Comparison of ENCODE assay signal across 24 cellular contexts in genomic region chrX:85213792-85214530, GRCh38. TPM values are rescaled to one million over a fixed set of nuclear protein-coding genes. Genes with fewer than 3 reads are reported as not detected.
DNase-seq lines count a peak whose midpoint lies in the region; ATAC-seq, FAIRE-seq and TF ChIP-seq lines count a peak whose summit lies in the region.
"Had no signal": no experiment of that assay in that cellular context is flagged by ENCODE, and none has a peak within 500 bp of the region (broad histone marks: within the 10 kb centered on the region; RNA-seq: fewer than 3 reads in every experiment).

No MANE protein-coding gene starts in this region.

- RAD21 ChIA-PET in GM12878 (lab: Charles Lee; ENCODE audit: unreplicated experiment), result no interaction called here

- POLR2A ChIA-PET in GM12878 (lab: Charles Lee), result interaction anchor here (0.7 kb wide), 1 partner anchor 210 kb away, joined by 4 read pairs; no protein-coding TSS in a partner anchor

- H3K4me3 ChIP-seq in GM12878, result no peak overlapping the region
- H3K4me3 ChIP-seq in small intestine (ENCODE audit: low read depth in 1 of 2, low read length in 2 of 2), result no peak overlapping the region
- no peak overlapping the region for H3K4me3 ChIP-seq in effector memory CD4-positive, alpha-beta T cell (ENCODE audit: insufficient read depth, low read depth, low read length, poor library complexity, severe bottlenecking)
- H3K4me3 ChIP-seq: A549; BLaER1 treated with 17β-estradiol and CSF1 and Interleukin-3, amounts not matched to agents 10 nM and 100 nM had no signal

- ATAC-seq in GM21717 (IDR thresholded peaks at IDR 0.05; ENCODE audit: unreplicated experiment), result peak; percentile 76
- peak; percentile 74 for ATAC-seq in GM12878
- ATAC-seq: A549; CD8-positive, alpha-beta T cell had no signal

- DNase-seq in GM12878 (ENCODE audit: low read depth, low spot score) (no peak), small intestine (no peak), medulla oblongata (ENCODE audit: extremely low spot score) (no peak)
- DNase-seq in effector memory CD4-positive, alpha-beta T cell, result no peak
- DNase-seq: AML-193; Caco-2; Calu3; CD4-positive, alpha-beta T cell; CD8-positive, alpha-beta T cell; DMS79 treated with DMSO at 0.1 percent for 48 hours; GF-D8 had no signal

- intact Hi-C loops in GM12878 (cut with micrococcal nuclease; ENCODE audit: unreplicated experiment), result no loop called here

- in situ Hi-C loops in GM12878 (cut with MboI), result no loop called here

- H3K79me2 ChIP-seq in GM12878 (ENCODE audit: control insufficient read depth, insufficient read depth, low read length), result no peaks in the 10 kb centered on the region

- H3K9me3 ChIP-seq in GM12878 (replicated peaks; ENCODE audit: control insufficient read depth, insufficient read depth, low read length) (no peaks in the 10 kb centered on the region), small intestine (ENCODE audit: control insufficient read depth, low read depth) (no peaks in the 10 kb centered on the region)
- H3K9me3 ChIP-seq in effector memory CD4-positive, alpha-beta T cell (ENCODE audit: control insufficient read depth, low read length), result no peaks in the 10 kb centered on the region
- H3K9me3 ChIP-seq: A549; BLaER1 treated with 17β-estradiol and CSF1 and Interleukin-3, amounts not matched to agents 10 nM and 100 nM; Caco-2 had no signal

- H2AFZ ChIP-seq in GM12878 (ENCODE audit: control insufficient read depth, low read depth, low read length), result no peak overlapping the region

- CTCF ChIA-PET in GM12878 (lab: Yijun Ruan, JAX), result no interaction called here

- H3K27me3 ChIP-seq in GM12878 (replicated peaks in 1 of 2; ENCODE audit: control insufficient read depth in 2 of 2, insufficient read depth in 2 of 2, low read length in 1 of 2) (no peaks in the 10 kb centered on the region), small intestine (ENCODE audit: control insufficient read depth in 2 of 2, insufficient read depth in 2 of 2, low read length in 2 of 2) (no peaks in the 10 kb centered on the region)
- no peaks in the 10 kb centered on the region for H3K27me3 ChIP-seq in effector memory CD4-positive, alpha-beta T cell (replicated peaks; ENCODE audit: control insufficient read depth, insufficient read depth, low read length, poor library complexity, severe bottlenecking)

- TF ChIP-seq EP300 in GM12878 (IDR thresholded peaks at IDR 0.05; ENCODE audit: borderline replicate concordance in 1 of 2, control insufficient read depth in 1 of 2, low read depth in 2 of 2, low read length in 2 of 2), result no peak

- no peaks in the 10 kb centered on the region for H3K36me3 ChIP-seq in GM12878 (ENCODE audit: control insufficient read depth in 2 of 2, insufficient read depth in 2 of 2, low read length in 1 of 2)
- H3K36me3 ChIP-seq in small intestine (ENCODE audit: control insufficient read depth in 2 of 2, insufficient read depth in 2 of 2, low read length in 2 of 2), result no peaks in the 10 kb centered on the region
- H3K36me3 ChIP-seq in effector memory CD4-positive, alpha-beta T cell (ENCODE audit: control insufficient read depth, insufficient read depth, low read length), result no peaks in the 10 kb centered on the region
- H3K36me3 ChIP-seq: BLaER1 treated with 17β-estradiol and CSF1 and Interleukin-3, amounts not matched to agents 10 nM and 100 nM had no signal

- H4K20me1 ChIP-seq in GM12878 (ENCODE audit: control insufficient read depth, insufficient read depth), result no peaks in the 10 kb centered on the region
- H4K20me1 ChIP-seq: BLaER1 treated with 17β-estradiol and CSF1 and Interleukin-3, amounts not matched to agents 10 nM and 100 nM had no signal

- H3K4me2 ChIP-seq in GM12878 (ENCODE audit: control insufficient read depth, insufficient read depth), result no peak overlapping the region
- H3K4me2 ChIP-seq: A549; BLaER1 treated with 17β-estradiol and CSF1 and Interleukin-3, amounts not matched to agents 10 nM and 100 nM had no signal

- no peak for TF ChIP-seq RAD21 in GM12878 (IDR thresholded peaks at IDR 0.05; ENCODE audit: insufficient read depth, low read depth, low read length)

- H3K9ac ChIP-seq in GM12878 (ENCODE audit: control insufficient read depth, insufficient read depth, low read length), result no peak overlapping the region
- H3K9ac ChIP-seq: BLaER1 treated with 17β-estradiol and CSF1 and Interleukin-3, amounts not matched to agents 10 nM and 100 nM had no signal

- no peak for TF ChIP-seq CTCF in GM12878 (IDR thresholded peaks at IDR 0.05 in 2 of 3, conservative IDR thresholded peaks at IDR 0.05 in 1 of 3; ENCODE audit: control insufficient read depth in 2 of 3, extremely low read depth in 1 of 3, insufficient read depth in 1 of 3, low read depth in 3 of 3, low read length in 3 of 3)

- WGBS in GM12878 (ENCODE audit: insufficient coverage, insufficient replicate concordance, low lambda C conversion rate, missing lambda C conversion rate), result 13% methylated on average over 3 of the region's 3 CpGs
- 69 to 77% (median 77%) methylated on average over 3 of the region's 3 CpGs for WGBS in small intestine, 3 donors

- TF ChIP-seq POLR2A in GM12878 (IDR thresholded peaks at IDR 0.05; ENCODE audit: low read depth, low read length), result no peak

- H3K4me1 ChIP-seq in GM12878 (ENCODE audit: control insufficient read depth, insufficient read depth, low read length) (no peaks in the 10 kb centered on the region), small intestine (ENCODE audit: control insufficient read depth in 2 of 2, insufficient read depth in 1 of 2, low read depth in 1 of 2, low read length in 1 of 2) (no peaks in the 10 kb centered on the region)
- no peaks in the 10 kb centered on the region for H3K4me1 ChIP-seq in effector memory CD4-positive, alpha-beta T cell (ENCODE audit: control insufficient read depth, insufficient read depth, low read length, poor library complexity, severe bottlenecking)
- H3K4me1 ChIP-seq: A549; BLaER1 treated with 17β-estradiol and CSF1 and Interleukin-3, amounts not matched to agents 10 nM and 100 nM; Caco-2 had no signal

- no peak for FAIRE-seq in GM12878 (lab: Jason Lieb, UNC)
- FAIRE-seq in small intestine (lab: Jason Lieb, UNC), result peak; percentile 15
- FAIRE-seq: A549, D721Med, G401.6, GM12892, GM18507, GM19239 had no signal

- H3K27ac ChIP-seq in GM12878 (ENCODE audit: control insufficient read depth, insufficient read depth) (no peak overlapping the region), small intestine (ENCODE audit: low read depth in 1 of 2, low read length in 1 of 2) (no peak overlapping the region)
- H3K27ac ChIP-seq in effector memory CD4-positive, alpha-beta T cell (ENCODE audit: insufficient read depth, low read length, poor library complexity, severe bottlenecking), result no peak overlapping the region
- H3K27ac ChIP-seq: 22Rv1; A549; BLaER1 treated with 17β-estradiol and CSF1 and Interleukin-3, amounts not matched to agents 10 nM and 100 nM; C4-2B had no signal

- SMC1A ChIA-PET in GM12878 (lab: Charles Lee; ENCODE audit: uncharacterized antibody, unreplicated experiment), result no interaction called here

- no TSS peak for BruUV-seq in GM12878 (replicated peaks; lab: Mats Ljungman, UMichigan)

TF ChIP-seq in GM12878, 131 proteins besides CTCF, POLR2A, EP300 and RAD21 (continues in another document):
- TF ChIP-seq TCF7 (IDR thresholded peaks at IDR 0.05; ENCODE audit: borderline replicate concordance), result no peak

RNA-seq across cellular contexts. Expression of gene SATL1, which starts 29.6 kb away (rescaled TPM):
- total RNA-seq in GM12878 (2013; cell fraction: nucleolus; rRNA removed), result not detected in 2 replicates
- not detected in 2 replicates for total RNA-seq in GM12878 (2014; rRNA removed)
- total RNA-seq in GM12878 (2014; rRNA removed; fragmentation: Illumina TruSeq; extraction: Trizol), result not detected in 2 replicates
- not detected in 2 replicates for total RNA-seq in GM12878 (2021)
- polyA plus RNA-seq in GM12878 (2011; ENCODE audit: low read depth), result not detected
- 0.01 and 0.04 TPM in 2 replicates for polyA plus RNA-seq in GM12878 (2011; rRNA removed)
- not detected in 2 replicates for polyA plus RNA-seq in GM12878 (2011; cell fraction: cytosol; rRNA removed)
- polyA plus RNA-seq in GM12878 (2011; cell fraction: nucleus; rRNA removed), result 0.04 TPM in 1 of 2 replicates, not detected in the other
- 0.04 TPM in 1 of 2 replicates, not detected in the other for polyA plus RNA-seq in GM12878 (2012)
- polyA plus RNA-seq in GM12878 (2014; fragmentation: Illumina TruSeq; extraction: Trizol), result not detected in 2 replicates
- not detected for polyA plus RNA-seq in GM12878 (2014; fragmentation: Nextera tagmentation; extraction: Ambion mirVana)
- polyA plus RNA-seq in GM12878 (2014; rRNA removed), result not detected in 2 replicates
- not detected for polyA plus RNA-seq in GM12878 (2016; fragmentation: Nextera tagmentation; extraction: Ambion mirVana)
- polyA minus RNA-seq in GM12878 (2011; rRNA and poly(A)+ RNA removed), result not detected in 2 replicates
- polyA minus RNA-seq in GM12878 (2011; cell fraction: cytosol; rRNA and poly(A)+ RNA removed), result not detected in 2 replicates
- polyA minus RNA-seq in GM12878 (2011; cell fraction: nucleus; rRNA and poly(A)+ RNA removed), result not detected in 2 replicates
- under 1 TPM in 1 of 3 donors, not detected in 2; 0.04 TPM for polyA plus RNA-seq in small intestine
- total RNA-seq: A172; B cell; Calu3; CD4-positive, alpha-beta T cell; CD8-positive, alpha-beta T cell had no signal
- polyA plus RNA-seq: BJ had no signal

RNA-seq across cellular contexts. Expression of gene ZNF711, which starts 29.8 kb away (rescaled TPM):
- total RNA-seq in GM12878 (2013; cell fraction: nucleolus; rRNA removed), result 25.3 and 26.6 TPM in 2 replicates
- total RNA-seq in GM12878 (2014; rRNA removed) (2.1 and 2.3 TPM in 2 replicates), GM12878 (2014; rRNA removed; fragmentation: Illumina TruSeq; extraction: Trizol) (2.9 and 3.1 TPM in 2 replicates), GM12878 (2021) (2.0 TPM in 2 replicates)
- polyA plus RNA-seq in GM12878 (2011; ENCODE audit: low read depth), result 1.8 TPM
- polyA plus RNA-seq in GM12878 (2011; rRNA removed) (16.5 and 26.8 TPM in 2 replicates), GM12878 (2014; fragmentation: Illumina TruSeq; extraction: Trizol) (3.2 and 4.6 TPM in 2 replicates), GM12878 (2014; fragmentation: Nextera tagmentation; extraction: Ambion mirVana) (1 to 10 TPM in 1 of 2 experiments, under 1 TPM in 1; 1.00 to 1.4 TPM), GM12878 (2014; rRNA removed) (2.0 and 3.1 TPM in 2 replicates), GM12878 (2016; fragmentation: Nextera tagmentation; extraction: Ambion mirVana) (1 to 10 TPM; 2.6 to 3.8 TPM), small intestine (1 to 10 TPM in 2 of 3 donors, under 1 TPM in 1; 0.81 to 2.0 (median 1.3) TPM)
- 3.8 and 4.0 TPM in 2 replicates for polyA plus RNA-seq in GM12878 (2011; cell fraction: cytosol; rRNA removed)
- 25.7 and 31.8 TPM in 2 replicates for polyA plus RNA-seq in GM12878 (2011; cell fraction: nucleus; rRNA removed)
- 3.3 and 4.7 TPM in 2 replicates for polyA plus RNA-seq in GM12878 (2012)
- polyA minus RNA-seq in GM12878 (2011; rRNA and poly(A)+ RNA removed), result 7.8 and 11.8 TPM in 2 replicates
- polyA minus RNA-seq in GM12878 (2011; cell fraction: cytosol; rRNA and poly(A)+ RNA removed), result 1.6 and 2.1 TPM in 2 replicates
- 7.3 and 8.9 TPM in 2 replicates for polyA minus RNA-seq in GM12878 (2011; cell fraction: nucleus; rRNA and poly(A)+ RNA removed)
- total RNA-seq: A172 had no signal
